Comparison of ENCODE assay signal across 8 cellular contexts in the genomic region with DNA sequence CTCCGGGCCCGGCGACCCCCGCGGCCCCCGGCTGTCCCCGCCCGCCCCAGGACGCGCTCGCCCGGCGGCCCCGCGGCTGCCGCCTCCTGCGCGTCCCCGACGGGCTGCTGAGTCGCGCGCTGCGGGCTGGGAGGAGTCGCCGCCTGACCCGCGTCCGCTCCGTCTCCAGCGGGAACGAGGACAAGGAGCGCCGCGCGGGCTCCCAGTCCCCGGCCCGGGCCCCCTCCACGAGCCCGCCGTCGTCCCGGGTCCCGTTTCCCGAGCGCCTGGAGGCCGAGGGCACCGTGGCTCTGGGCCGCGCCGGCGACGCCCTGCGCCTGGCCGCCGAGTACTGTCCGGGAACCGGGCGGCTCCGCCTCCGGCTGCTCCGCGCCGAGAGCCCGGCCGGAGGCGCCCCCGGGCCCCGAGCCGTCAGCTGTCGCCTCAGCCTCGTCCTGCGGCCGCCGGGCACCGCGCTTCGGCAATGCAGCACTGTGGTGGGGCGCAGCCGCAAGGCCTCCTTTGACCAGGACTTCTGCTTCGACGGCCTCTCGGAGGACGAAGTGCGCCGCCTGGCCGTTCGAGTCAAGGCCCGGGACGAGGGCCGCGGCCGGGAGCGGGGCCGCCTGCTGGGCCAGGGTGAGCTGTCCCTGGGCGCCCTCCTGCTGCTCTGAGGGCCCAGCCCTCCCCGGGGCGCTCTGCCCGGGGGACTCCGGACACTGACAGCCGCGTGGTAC. TPM values are rescaled to one million over a fixed set of nuclear protein-coding genes. Genes with fewer than 3 reads are reported as not detected.
DNase-seq lines count a peak whose midpoint lies in the region; ATAC-seq and TF ChIP-seq lines count a peak whose summit lies in the region.

No MANE protein-coding gene starts in this region.

- peak overlapping the region; percentile 23; the same call in 1 of the 2 replicates for H3K4me3 ChIP-seq in AG09309 (ENCODE audit: control insufficient read depth, low read depth, low read length)
- H3K4me3 ChIP-seq in Panc1 (ENCODE audit: low read depth in 2 of 2, low read length in 2 of 2), result peak overlapping the region; percentile 46 to 48
- H3K4me3 ChIP-seq in ascending aorta, result peak overlapping the region; percentile 53 to 79
- H3K4me3 ChIP-seq in iPS-15b (ENCODE audit: low read depth, low read length), result peak overlapping the region; percentile 38
- peak overlapping the region; percentile 48 to 67 (median 58) for H3K4me3 ChIP-seq in gastrocnemius medialis
- no peak overlapping the region for H3K4me3 ChIP-seq in Karpas-422 (ENCODE audit: low read length)

- no peak overlapping the region for H3K27ac ChIP-seq in Panc1 (ENCODE audit: low read length)
- H3K27ac ChIP-seq in ascending aorta, result peak overlapping the region in 1 of 2 donors; percentile 33
- H3K27ac ChIP-seq in gastrocnemius medialis, result peak overlapping the region in 2 of 4 donors; percentile 39 to 40
- H3K27ac ChIP-seq in Karpas-422 (ENCODE audit: low read length), result no peak overlapping the region

- CTCF ChIA-PET in Panc1 (lab: Charles Lee), result no interaction called here

- H3K36me3 ChIP-seq in Panc1 (ENCODE audit: control insufficient read depth, insufficient read depth, low read length), result no peaks in the 10 kb centered on the region
- H3K36me3 ChIP-seq in ascending aorta, result no peaks in the 10 kb centered on the region
- no peaks in the 10 kb centered on the region for H3K36me3 ChIP-seq in iPS-15b (ENCODE audit: control insufficient read depth, insufficient read depth, low read length)
- no peaks in the 10 kb centered on the region for H3K36me3 ChIP-seq in gastrocnemius medialis
- H3K36me3 ChIP-seq in Karpas-422 (ENCODE audit: insufficient read depth, low read length), result no peaks in the 10 kb centered on the region

- POLR2A ChIA-PET in Panc1 (lab: Charles Lee), result no interaction called here

- H2AFZ ChIP-seq in Karpas-422 (ENCODE audit: low read length), result no peak overlapping the region

- intact Hi-C loops in Panc1 (cut with micrococcal nuclease; ENCODE audit: unreplicated experiment) (no loop called here), ascending aorta (cut with DNase I) (no loop called here), gastrocnemius medialis (cut with DNase I; ENCODE audit: low total_unique reads) (loop anchor here (5.0 to 10.0 kb wide), 2 partner anchors 47 to 239 kb away; no protein-coding TSS in a partner anchor)

- in situ Hi-C loops in Panc1 (cut with HindIII; ENCODE audit: low pct_unique_long_range_greater_than_20kb, low sequenced_read_pairs) (no loop called here), gastrocnemius medialis (cut with MboI; ENCODE audit: low sequenced_read_pairs in 4 of 4) (loop anchor here in 1 of 4 donors (25.0 kb wide), 1 partner anchor 106 kb away; no protein-coding TSS in a partner anchor)

- H4K20me1 ChIP-seq in Karpas-422 (ENCODE audit: insufficient read depth, low read depth, low read length), result no peaks in the 10 kb centered on the region

- H3K9me3 ChIP-seq in Panc1 (ENCODE audit: control insufficient read depth, insufficient read depth, low read depth, low read length) (no peaks in the 10 kb centered on the region), ascending aorta (no peaks in the 10 kb centered on the region), iPS-15b (ENCODE audit: control insufficient read depth, insufficient read depth, low read length) (no peaks in the 10 kb centered on the region), gastrocnemius medialis (no peaks in the 10 kb centered on the region), Karpas-422 (ENCODE audit: low read length) (no peaks in the 10 kb centered on the region)

- no peaks in the 10 kb centered on the region for H3K79me2 ChIP-seq in Karpas-422 (ENCODE audit: low read length)

- H3K9ac ChIP-seq in iPS-15b (ENCODE audit: low read depth, low read length) (no peak overlapping the region), Karpas-422 (ENCODE audit: low read length) (no peak overlapping the region)

- no peak for DNase-seq in AG09309 (ENCODE audit: low read depth)
- DNase-seq in GM19238 (ENCODE audit: insufficient read length, low spot score), result peak; percentile 19
- no peak for DNase-seq in Panc1 (ENCODE audit: low read depth, low spot score)
- DNase-seq in ascending aorta (ENCODE audit: low spot score in 2 of 2), result peak in 1 of 2 donors; percentile 76
- DNase-seq in gastrocnemius medialis, result no peak
- DNase-seq in Karpas-422, result no peak

- no peaks in the 10 kb centered on the region for H3K9me2 ChIP-seq in Karpas-422 (replicated peaks; ENCODE audit: insufficient read depth, low read length)

- ATAC-seq in Panc1 (peak; percentile 79), gastrocnemius medialis (peak; percentile 30 to 41), GM18907 (IDR thresholded peaks at IDR 0.05; ENCODE audit: unreplicated experiment) (no peak)

- no TSS peak for BruUV-seq in Panc1 (replicated peaks; lab: Mats Ljungman, UMichigan)

- no peak for TF ChIP-seq POLR2A in gastrocnemius medialis (IDR thresholded peaks at IDR 0.05)

- H3K27me3 ChIP-seq in Panc1 (ENCODE audit: control insufficient read depth, insufficient read depth, low read length), result peaks cover 20% of the 10 kb centered on the region
- H3K27me3 ChIP-seq in ascending aorta, result no peaks in the 10 kb centered on the region
- H3K27me3 ChIP-seq in iPS-15b (ENCODE audit: control insufficient read depth, insufficient read depth, low read length), result peaks cover 52% of the 10 kb centered on the region
- no peaks in the 10 kb centered on the region for H3K27me3 ChIP-seq in gastrocnemius medialis
- H3K27me3 ChIP-seq in Karpas-422 (ENCODE audit: low read length), result no peaks in the 10 kb centered on the region

- H3K4me1 ChIP-seq in Panc1 (ENCODE audit: control insufficient read depth, insufficient read depth, low read length) (peaks cover 7% of the 10 kb centered on the region), ascending aorta (peaks cover 4 to 7% of the 10 kb centered on the region in 2 donors), iPS-15b (ENCODE audit: control insufficient read depth, insufficient read depth, low read length) (peaks cover 4% of the 10 kb centered on the region), gastrocnemius medialis (peaks cover 9 to 12% of the 10 kb centered on the region in 2 donors), Karpas-422 (ENCODE audit: low read length) (peaks cover 14% of the 10 kb centered on the region)

- TF ChIP-seq CTCF in AG09309 (IDR thresholded peaks at IDR 0.05; ENCODE audit: control insufficient read depth, insufficient read depth, low read depth, low read length, missing control alignments) (no peak), Panc1 (IDR thresholded peaks at IDR 0.05) (peak; percentile 30), ascending aorta (IDR thresholded peaks at IDR 0.05) (peak in 2 of 3 experiments; percentile 10 to 23), gastrocnemius medialis (IDR thresholded peaks at IDR 0.05 in 4 of 5, conservative IDR thresholded peaks at IDR 0.05 in 1 of 5) (peak in 2 of 5 experiments; percentile 16 to 17)

- no peak overlapping the region for H3K4me2 ChIP-seq in Karpas-422 (ENCODE audit: low read depth, low read length, poor library complexity, severe bottlenecking)

RNA-seq across cellular contexts. Expression of gene C2CD4A, which starts 1.5 kb away (rescaled TPM):
- total RNA-seq in Panc1 (2021; ENCODE audit: unreplicated experiment), result 0.15 TPM
- not detected for polyA plus RNA-seq in Panc1 (2012; ENCODE audit: insufficient read length)
- total RNA-seq in ascending aorta, result not detected
- total RNA-seq in gastrocnemius medialis, result under 1 TPM in 3 of 4 donors, not detected in 1; 0.23 to 0.66 (median 0.47) TPM
- not detected in 2 replicates for total RNA-seq in Karpas-422 (2014; rRNA removed; shearing (Covaris generic); ENCODE audit: low replicate concordance)

RNA-seq across cellular contexts. Expression of gene VPS13C, which starts 8.0 kb away (rescaled TPM):
- total RNA-seq in Panc1 (2021; ENCODE audit: unreplicated experiment), result 47.3 TPM
- 9.2 TPM for polyA plus RNA-seq in Panc1 (2012; ENCODE audit: insufficient read length)
- total RNA-seq in ascending aorta, result 33.6 TPM
- 10 to 100 TPM; 27.6 to 79.6 (median 30.5) TPM for total RNA-seq in gastrocnemius medialis
- 70.9 and 180 TPM in 2 replicates for total RNA-seq in Karpas-422 (2014; rRNA removed; shearing (Covaris generic); ENCODE audit: low replicate concordance)
